In the genomic region with DNA sequence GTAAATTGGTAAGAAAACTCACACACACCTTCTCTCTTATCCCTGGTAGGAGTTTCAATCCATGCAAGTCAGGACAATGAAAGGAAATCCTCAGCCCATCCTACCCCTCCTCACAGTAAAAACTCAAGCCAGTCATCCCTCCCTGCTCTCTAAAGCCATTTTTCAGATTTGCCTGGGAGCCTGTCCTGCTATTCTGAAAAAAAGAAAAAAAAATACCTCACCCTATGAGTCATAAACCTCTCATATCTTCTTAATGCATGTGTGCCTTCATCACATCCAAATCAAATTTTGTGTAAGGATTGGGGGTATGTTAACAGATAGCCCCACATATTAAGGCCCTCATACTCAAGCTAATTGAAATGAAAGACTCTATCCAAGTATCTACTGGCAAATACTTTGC, we compare ENCODE assay signal across 21 cellular contexts. TPM values are rescaled to one million over a fixed set of nuclear protein-coding genes. Genes with fewer than 3 reads are reported as not detected.
"Had no signal": no experiment of that assay in that cellular context is flagged by ENCODE, and none has a peak within 500 bp of the region (broad histone marks: within the 10 kb centered on the region; RNA-seq: fewer than 3 reads in every experiment).

No MANE protein-coding gene starts in this region.

- DNase-seq: activated CD4-positive, alpha-beta memory T cell treated with anti-CD3 and anti-CD28 coated beads for 36 hours; activated CD4-positive, alpha-beta T cell treated with anti-CD3 and anti-CD28 coated beads for 48 hours; activated naive CD4-positive, alpha-beta T cell treated with Interleukin-2 at 50 U/mL for 16 hours; activated naive CD8-positive, alpha-beta T cell treated with anti-CD3 and anti-CD28 coated beads for 36 hours; activated T-cell treated with anti-CD3 and anti-CD28 coated beads, Interleukin-2, amount 50 U/mL, for 48 hours; colonic mucosa; dorsolateral prefrontal cortex; effector memory CD8-positive, alpha-beta T cell; heart left ventricle; left cardiac atrium; naive B cell; nucleus accumbens; right lobe of liver; stimulated activated CD4-positive, alpha-beta T cell treated with anti-CD3 and anti-CD28 coated beads, Interleukin-2, amount 100 ng/mL, for 24 hours; transverse colon had no signal

- H3K4me3 ChIP-seq: breast epithelium, colonic mucosa, dorsolateral prefrontal cortex, heart left ventricle, right lobe of liver, skin epidermis, transverse colon had no signal

- H3K27me3 ChIP-seq: breast epithelium, colonic mucosa, right lobe of liver, transverse colon had no signal

- H3K9me3 ChIP-seq: breast epithelium, colonic mucosa, heart left ventricle, right lobe of liver, transverse colon had no signal

- H3K4me1 ChIP-seq: breast epithelium, colonic mucosa, heart left ventricle, right lobe of liver, transverse colon had no signal

- H3K36me3 ChIP-seq: breast epithelium, colonic mucosa, heart left ventricle, right lobe of liver, transverse colon had no signal

- ATAC-seq: effector memory CD8-positive, alpha-beta T cell; heart left ventricle; left cardiac atrium; right lobe of liver; stimulated activated memory B cell treated with anti-CD40 and anti-IgM and Interleukin-4, amounts not matched to agents 10 μg/mL and 1 μg/mL and 100 μg/mL, for 72 hours had no signal

- H3K27ac ChIP-seq: breast epithelium, colonic mucosa, dorsolateral prefrontal cortex, heart left ventricle, right lobe of liver, skin epidermis, transverse colon had no signal

RNA-seq across cellular contexts. Expression of a gene that starts 14.1 kb away (rescaled TPM):
- total RNA-seq: activated CD4-positive, alpha-beta memory T cell treated with anti-CD3 and anti-CD28 coated beads for 36 hours; activated naive CD8-positive, alpha-beta T cell treated with anti-CD3 and anti-CD28 coated beads for 36 hours; breast epithelium; colonic mucosa; mucosa of gallbladder; temporal lobe had no signal
- polyA plus RNA-seq: heart left ventricle, neural cell had no signal
